Comparison of ENCODE assay signal across 8 cellular contexts in genomic region chr5:160021818-160022446, GRCh38. TPM values are rescaled to one million over a fixed set of nuclear protein-coding genes. Genes with fewer than 3 reads are reported as not detected.
DNase-seq lines count a peak whose midpoint lies in the region; ATAC-seq, FAIRE-seq and TF ChIP-seq lines count a peak whose summit lies in the region.

No MANE protein-coding gene starts in this region.

- intact Hi-C loops in kidney (cut with DNase I), result no loop called here

- no peak for FAIRE-seq in bronchial epithelial cell (lab: Jason Lieb, UNC)
- FAIRE-seq in kidney (lab: Jason Lieb, UNC), result peak; percentile 95

- H3K9ac ChIP-seq in kidney (ENCODE audit: low read length in 2 of 2), result no peak overlapping the region

- peak; percentile 93 for ATAC-seq in GM18858 (IDR thresholded peaks at IDR 0.05; ENCODE audit: unreplicated experiment)
- ATAC-seq in HG03060 (IDR thresholded peaks at IDR 0.05; ENCODE audit: low read depth, unreplicated experiment), result peak; percentile 86

- H3K4me3 ChIP-seq in bronchial epithelial cell (ENCODE audit: low read depth, low read length), result no peak overlapping the region
- no peak overlapping the region for H3K4me3 ChIP-seq in kidney (ENCODE audit: low read length in 2 of 2)

- no peaks in the 10 kb centered on the region for H3K27me3 ChIP-seq in bronchial epithelial cell (ENCODE audit: control insufficient read depth, insufficient read depth, low read length)

- peak; percentile 65 for TF ChIP-seq CTCF in bronchial epithelial cell (IDR thresholded peaks at IDR 0.05; ENCODE audit: insufficient read depth, low read length, severe bottlenecking)
- peak; percentile 87 for TF ChIP-seq CTCF in kidney (IDR thresholded peaks at IDR 0.05; ENCODE audit: borderline replicate concordance, extremely low read depth, insufficient read depth)

- H3K36me3 ChIP-seq in bronchial epithelial cell (ENCODE audit: control insufficient read depth, insufficient read depth, low read length) (peaks cover 2% of the 10 kb centered on the region), kidney (ENCODE audit: control insufficient read depth in 1 of 2, insufficient read depth in 2 of 2, low read length in 2 of 2) (peaks cover 0 to 2% of the 10 kb centered on the region in 2 donors)

- H3K27ac ChIP-seq in kidney (ENCODE audit: low read depth in 2 of 2, low read length in 2 of 2), result no peak overlapping the region

- H3K4me1 ChIP-seq in kidney (ENCODE audit: control insufficient read depth in 1 of 2, insufficient read depth in 1 of 2, low read depth in 1 of 2, low read length in 2 of 2), result peaks cover 2 to 4% of the 10 kb centered on the region in 2 donors

- H3K9me3 ChIP-seq in kidney (ENCODE audit: control insufficient read depth in 1 of 2, low read length in 2 of 2), result no peaks in the 10 kb centered on the region

- DNase-seq in AG20443 (ENCODE audit: low spot score), result peak; percentile 74
- DNase-seq in NCI-H2029 treated with DMSO at 0.1 percent for 48 hours (lab: John Stamatoyannopoulos, UW), result peak; percentile 71
- DNase-seq in T-helper 9 cell, result peak; percentile 40
- DNase-seq in bronchial epithelial cell (ENCODE audit: low read depth), result peak; percentile 59
- DNase-seq in kidney, result no peak
- peak; percentile 5 to 27 for DNase-seq in stimulated activated CD4-positive, alpha-beta T cell treated with anti-CD3 and anti-CD28 coated beads, Interleukin-4, amount 100 ng/mL, for 4 hours

RNA-seq across cellular contexts. Expression of gene TTC1, which starts 13.0 kb away (rescaled TPM):
- 25.5 and 42.4 TPM in 2 replicates for total RNA-seq in bronchial epithelial cell
- total RNA-seq in kidney, result 41.4 TPM
- 94.4 TPM for polyA plus RNA-seq in kidney (ENCODE audit: insufficient read depth, low read depth, low replicate concordance)
